Comparison of ENCODE assay signal across 8 cellular contexts in the genomic region with DNA sequence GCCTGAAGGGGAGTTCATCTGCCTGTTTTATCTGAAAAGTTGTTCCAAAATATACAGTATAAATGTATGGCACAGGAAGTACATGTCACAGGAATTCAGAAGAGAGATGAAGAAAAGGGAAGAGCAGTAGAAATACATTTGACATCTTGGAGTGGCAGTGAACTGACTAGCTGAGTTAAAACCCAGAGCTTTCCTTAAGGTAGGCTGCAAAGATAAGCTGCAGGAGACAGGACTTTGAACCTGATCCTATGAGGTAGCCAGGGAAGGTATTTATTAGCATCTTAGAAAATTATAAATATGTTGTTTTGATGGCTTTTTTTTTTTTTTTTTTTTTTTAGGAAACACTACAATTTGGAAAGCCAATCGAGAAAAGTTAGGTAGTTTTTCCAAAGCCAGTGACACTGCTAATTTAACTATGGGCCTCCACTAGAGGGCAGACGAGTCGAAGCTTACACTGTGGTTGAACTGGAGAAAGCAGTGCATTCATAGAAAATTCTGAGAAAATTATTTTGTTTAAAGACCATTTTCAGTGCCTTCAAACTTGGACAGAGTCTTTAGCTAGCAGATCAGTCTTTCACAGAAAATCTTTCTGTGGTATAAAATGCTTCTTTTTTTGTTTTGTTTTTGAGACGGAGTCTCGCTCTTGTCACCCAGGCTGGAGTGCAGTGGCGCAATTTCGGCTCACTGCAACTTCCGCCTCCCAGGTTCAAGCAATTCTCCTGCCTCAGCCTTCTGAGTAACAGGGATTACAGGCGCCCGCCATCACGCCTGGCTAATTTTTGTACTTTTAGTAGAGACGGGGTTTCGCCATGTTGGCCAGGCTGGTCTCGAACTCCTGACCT.
DNase-seq lines count a peak whose midpoint lies in the region; ATAC-seq lines count a peak whose summit lies in the region.

No MANE protein-coding gene starts in this region.

- H4K20me1 ChIP-seq in Karpas-422 (ENCODE audit: insufficient read depth, low read depth, low read length), result no peaks in the 10 kb centered on the region

- no peak overlapping the region for H3K27ac ChIP-seq in Karpas-422 (ENCODE audit: low read length)
- peak overlapping the region; percentile 4 for H3K27ac ChIP-seq in trophoblast cell (ENCODE audit: low read depth, low read length)

- H4K91ac ChIP-seq in trophoblast cell (ENCODE audit: low read depth, low read length), result no peak overlapping the region

- H3K79me1 ChIP-seq in trophoblast cell (ENCODE audit: low read length), result no peaks in the 10 kb centered on the region

- H3K36me3 ChIP-seq in Karpas-422 (ENCODE audit: insufficient read depth, low read length), result no peaks in the 10 kb centered on the region
- no peaks in the 10 kb centered on the region for H3K36me3 ChIP-seq in trophoblast cell (ENCODE audit: control insufficient read depth in 1 of 2, insufficient read depth in 2 of 2, low read length in 2 of 2)

- no peak overlapping the region for H3K23ac ChIP-seq in trophoblast cell (ENCODE audit: low read length)

- H3K14ac ChIP-seq in trophoblast cell (ENCODE audit: low read length), result no peak overlapping the region

- no peak overlapping the region for H4K8ac ChIP-seq in trophoblast cell (ENCODE audit: low read depth, low read length)

- H2BK5ac ChIP-seq in trophoblast cell (ENCODE audit: low read depth, low read length, poor library complexity), result no peak overlapping the region

- H3K79me2 ChIP-seq in Karpas-422 (ENCODE audit: low read length), result peaks cover 70% of the 10 kb centered on the region
- no peaks in the 10 kb centered on the region for H3K79me2 ChIP-seq in trophoblast cell (ENCODE audit: control insufficient read depth, insufficient read depth, low read length, poor library complexity)

- H3K4me2 ChIP-seq in Karpas-422 (ENCODE audit: low read depth, low read length, poor library complexity, severe bottlenecking) (no peak overlapping the region), trophoblast cell (ENCODE audit: low read length) (no peak overlapping the region)

- H3K27me3 ChIP-seq in Karpas-422 (ENCODE audit: low read length) (no peaks in the 10 kb centered on the region), trophoblast cell (ENCODE audit: insufficient read depth, low read length) (no peaks in the 10 kb centered on the region)

- H2AK5ac ChIP-seq in trophoblast cell (ENCODE audit: low read length), result no peak overlapping the region

- H3K9me2 ChIP-seq in Karpas-422 (replicated peaks; ENCODE audit: insufficient read depth, low read length), result no peaks in the 10 kb centered on the region

- no CpG with 5 or more reads among the region's 14 CpGs for WGBS in trophoblast cell (ENCODE audit: extremely low coverage, insufficient coverage, insufficient read length)

- H3K18ac ChIP-seq in trophoblast cell (ENCODE audit: low read length), result no peak overlapping the region

- ATAC-seq in HG02610 (IDR thresholded peaks at IDR 0.05; ENCODE audit: unreplicated experiment), result no peak

- H3K9me3 ChIP-seq in Karpas-422 (ENCODE audit: low read length), result no peaks in the 10 kb centered on the region
- no peaks in the 10 kb centered on the region for H3K9me3 ChIP-seq in trophoblast cell (ENCODE audit: insufficient read depth, low read depth, low read length)

- H3K9ac ChIP-seq in Karpas-422 (ENCODE audit: low read length) (no peak overlapping the region), trophoblast cell (ENCODE audit: low read length) (no peak overlapping the region)

- H3K4me3 ChIP-seq in Karpas-422 (ENCODE audit: low read length) (no peak overlapping the region), trophoblast cell (ENCODE audit: low read depth, low read length) (no peak overlapping the region)

- DNase-seq in DMS53 treated with DMSO at 0.1 percent for 48 hours (lab: John Stamatoyannopoulos, UW; ENCODE audit: unreplicated experiment), result peak; percentile 11
- DNase-seq in Karpas-422, result peak; percentile 90
- peak; percentile 73 for DNase-seq in SKM-1 treated with dmso at 0.1 percent for 144 hours (lab: John Stamatoyannopoulos, UW; ENCODE audit: unreplicated experiment)
- DNase-seq in activated naive CD4-positive, alpha-beta T cell treated with anti-CD3 and anti-CD28 coated beads, Interleukin-2, amount 50 U/mL, for 16 hours, result peak; percentile 71
- DNase-seq in glomerular visceral epithelial cell (ENCODE audit: extremely low spot score), result peak; percentile 71
- DNase-seq in trophoblast cell, result peak; percentile 57 to 90
- peak; percentile 67 for DNase-seq in ureter (ENCODE audit: low spot score)

- peaks cover 30% of the 10 kb centered on the region for H3K4me1 ChIP-seq in Karpas-422 (ENCODE audit: low read length)
- peaks cover 4 to 5% of the 10 kb centered on the region in 2 experiments for H3K4me1 ChIP-seq in trophoblast cell (ENCODE audit: control insufficient read depth in 1 of 2, insufficient read depth in 2 of 2, low read length in 2 of 2)

- H3K4ac ChIP-seq in trophoblast cell (ENCODE audit: low read depth, low read length), result no peak overlapping the region

- H2AFZ ChIP-seq in Karpas-422 (ENCODE audit: low read length) (no peak overlapping the region), trophoblast cell (ENCODE audit: insufficient read depth, low read length, poor library complexity) (no peak overlapping the region)

- H2BK120ac ChIP-seq in trophoblast cell (ENCODE audit: insufficient read depth, low read length, poor library complexity), result no peak overlapping the region

- H2BK12ac ChIP-seq in trophoblast cell (ENCODE audit: low read length), result no peak overlapping the region

- no peak overlapping the region for H4K12ac ChIP-seq in trophoblast cell (ENCODE audit: low read depth, low read length)

Comparison
In these comparisons a context has a peak if more than half of its experiments do, and no peak if none do; other contexts are left out.
1. DNase-seq: peak in every context shown above with its lines; median percentile 90 in Karpas-422; 74 in trophoblast cell; 73 in SKM-1 treated with dmso at 0.1 percent for 144 hours; 71 in activated naive CD4-positive, alpha-beta T cell treated with anti-CD3 and anti-CD28 coated beads, Interleukin-2, amount 50 U/mL, for 16 hours; 71 in glomerular visceral epithelial cell; 67 in ureter; 11 in DMS53 treated with DMSO at 0.1 percent for 48 hours.